Comparison of ENCODE assay signal across 1 cellular context in the genomic region with DNA sequence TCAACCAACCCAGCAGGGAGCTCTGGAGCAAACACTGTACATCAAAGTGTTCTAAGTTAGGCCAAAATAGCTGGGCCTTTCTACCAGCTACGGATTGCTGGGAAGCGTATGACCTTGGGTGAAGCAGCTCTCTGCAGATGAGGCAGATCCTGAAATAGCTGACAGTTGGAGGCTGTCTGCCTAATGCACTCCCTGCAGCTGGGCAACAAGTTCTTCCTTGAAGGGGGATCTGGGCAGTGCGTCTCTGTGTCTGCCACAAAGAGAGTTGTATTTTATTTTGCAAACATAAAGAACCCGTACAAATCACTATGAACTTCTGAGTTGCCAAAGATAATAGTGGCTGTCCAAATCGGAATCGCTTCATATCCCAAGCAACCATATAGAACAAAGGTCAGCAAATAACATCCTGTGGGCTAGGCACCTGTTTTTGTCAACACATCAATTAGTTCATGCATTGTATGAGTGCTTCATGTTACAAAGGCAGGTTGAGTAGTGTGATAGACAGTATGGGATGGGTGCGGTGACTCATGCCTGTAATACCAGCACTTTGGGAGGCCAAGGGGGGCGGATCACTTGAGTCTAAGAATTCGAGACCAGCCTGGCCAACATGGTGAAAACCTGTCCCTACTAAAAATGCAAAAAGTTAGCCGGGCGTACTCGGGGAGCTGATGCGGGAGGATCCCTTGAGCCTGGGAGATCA.
TF ChIP-seq lines count a peak whose summit lies in the region.

No MANE protein-coding gene starts in this region.

TF ChIP-seq in H1, 55 proteins besides CTCF, POLR2A, EP300 and RAD21:
- TF ChIP-seq, protein P1, sequence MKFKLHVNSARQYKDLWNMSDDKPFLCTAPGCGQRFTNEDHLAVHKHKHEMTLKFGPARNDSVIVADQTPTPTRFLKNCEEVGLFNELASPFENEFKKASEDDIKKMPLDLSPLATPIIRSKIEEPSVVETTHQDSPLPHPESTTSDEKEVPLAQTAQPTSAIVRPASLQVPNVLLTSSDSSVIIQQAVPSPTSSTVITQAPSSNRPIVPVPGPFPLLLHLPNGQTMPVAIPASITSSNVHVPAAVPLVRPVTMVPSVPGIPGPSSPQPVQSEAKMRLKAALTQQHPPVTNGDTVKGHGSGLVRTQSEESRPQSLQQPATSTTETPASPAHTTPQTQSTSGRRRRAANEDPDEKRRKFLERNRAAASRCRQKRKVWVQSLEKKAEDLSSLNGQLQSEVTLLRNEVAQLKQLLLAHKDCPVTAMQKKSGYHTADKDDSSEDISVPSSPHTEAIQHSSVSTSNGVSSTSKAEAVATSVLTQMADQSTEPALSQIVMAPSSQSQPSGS (IDR thresholded peaks at IDR 0.05; ENCODE audit: low read length), result no peak
- TF ChIP-seq SIN3A (conservative IDR thresholded peaks at IDR 0.05 in 1 of 2, IDR thresholded peaks at IDR 0.05 in 1 of 2; ENCODE audit: low read depth in 1 of 2, low read length in 2 of 2), result no peak
- no peak for TF ChIP-seq BRCA1 (IDR thresholded peaks at IDR 0.05; ENCODE audit: low read depth, low read length)
- TF ChIP-seq SIX5 (IDR thresholded peaks at IDR 0.05; ENCODE audit: low read depth, low read length), result no peak
- TF ChIP-seq RFX5 (IDR thresholded peaks at IDR 0.05; ENCODE audit: borderline replicate concordance, low read depth, low read length), result no peak
- no peak for TF ChIP-seq CEBPB (IDR thresholded peaks at IDR 0.05; ENCODE audit: low read depth, low read length)
- TF ChIP-seq HDAC2 (IDR thresholded peaks at IDR 0.05; ENCODE audit: borderline replicate concordance in 1 of 2, low read depth in 2 of 2, low read length in 2 of 2), result no peak
- no peak for TF ChIP-seq KDM1A (IDR thresholded peaks at IDR 0.05; ENCODE audit: borderline replicate concordance, low read length)
- TF ChIP-seq BACH1 (IDR thresholded peaks at IDR 0.05; ENCODE audit: low read length), result no peak
- no peak for TF ChIP-seq SIRT6 (IDR thresholded peaks at IDR 0.05; ENCODE audit: low read length)
- TF ChIP-seq JUND (IDR thresholded peaks at IDR 0.05; ENCODE audit: low read length), result no peak
- no peak for TF ChIP-seq CBX5 (IDR thresholded peaks at IDR 0.05; ENCODE audit: low read depth, low read length)
- TF ChIP-seq, protein P2, sequence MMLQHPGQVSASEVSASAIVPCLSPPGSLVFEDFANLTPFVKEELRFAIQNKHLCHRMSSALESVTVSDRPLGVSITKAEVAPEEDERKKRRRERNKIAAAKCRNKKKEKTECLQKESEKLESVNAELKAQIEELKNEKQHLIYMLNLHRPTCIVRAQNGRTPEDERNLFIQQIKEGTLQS (IDR thresholded peaks at IDR 0.05; ENCODE audit: insufficient read depth, low read depth, low read length), result no peak
- no peak for TF ChIP-seq NANOG (IDR thresholded peaks at IDR 0.05; ENCODE audit: insufficient read depth, low read depth, low read length, poor library complexity, severe bottlenecking)
- TF ChIP-seq YY1 (IDR thresholded peaks at IDR 0.05; ENCODE audit: low read depth, low read length), result no peak
- TF ChIP-seq MAFK (IDR thresholded peaks at IDR 0.05; ENCODE audit: low read depth, low read length), result no peak
- TF ChIP-seq SP2 (IDR thresholded peaks at IDR 0.05; ENCODE audit: low read length), result no peak
- no peak for TF ChIP-seq JUN (IDR thresholded peaks at IDR 0.05; ENCODE audit: low read depth, low read length)
- no peak for TF ChIP-seq KDM4A (IDR thresholded peaks at IDR 0.05; ENCODE audit: low read depth, low read length, severe bottlenecking)
TF ChIP-seq in H1: peak in this region for 0.
